Comparison of ENCODE assay signal across 8 cellular contexts in the genomic region with DNA sequence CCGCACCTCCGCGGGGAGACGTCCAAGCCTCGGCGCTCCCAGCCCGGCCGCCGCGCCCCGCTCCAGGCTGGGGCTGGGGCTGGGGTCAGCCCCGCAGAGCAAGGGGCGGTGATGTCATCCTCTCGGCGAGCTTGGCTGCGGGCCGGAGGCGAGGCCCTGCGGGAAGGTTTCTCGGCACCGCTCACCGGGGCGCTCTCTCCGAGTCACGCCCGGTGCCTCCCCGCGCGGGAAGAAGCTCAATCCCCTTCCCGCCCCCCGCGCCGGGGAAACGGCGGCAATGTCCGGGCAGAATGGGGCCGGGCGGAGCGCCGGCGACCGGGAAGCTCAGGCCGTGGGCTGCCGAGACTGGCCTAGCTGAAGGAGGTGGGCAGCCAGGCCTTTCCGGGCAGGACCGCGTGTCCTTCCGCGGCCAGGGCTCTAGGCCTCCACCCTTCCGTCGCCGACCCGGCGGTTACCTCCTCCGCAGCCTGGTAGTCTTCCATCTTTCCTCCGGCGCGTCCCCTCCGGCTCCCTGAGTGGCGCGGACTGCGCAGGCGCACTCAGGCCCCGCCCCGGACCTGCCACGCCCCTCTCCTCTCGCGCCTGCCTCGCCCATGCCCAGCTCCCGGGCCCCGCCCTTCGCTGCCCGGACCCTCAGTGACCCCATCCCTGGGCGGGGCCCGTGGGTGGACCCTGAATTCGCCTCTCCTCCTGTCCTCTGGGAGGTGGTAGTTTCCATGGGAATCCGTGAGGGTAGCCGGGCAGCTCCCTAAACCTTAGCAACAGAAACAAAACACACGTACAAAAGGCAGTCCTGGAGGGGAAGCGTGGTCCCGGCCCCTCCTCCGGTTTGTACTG. TPM values are rescaled to one million over a fixed set of nuclear protein-coding genes. Genes with fewer than 3 reads are reported as not detected.
DNase-seq lines count a peak whose midpoint lies in the region; ATAC-seq and TF ChIP-seq lines count a peak whose summit lies in the region.

TSS of gene DYNLT1 (minus strand) at position 517 of the 837 bp plus-strand sequence. CDS start at position 482, 35 bp downstream.

- CTCF ChIA-PET in T-cell (lab: Charles Lee) = interaction anchor here (0.6 to 2.4 kb wide), 6 partner anchors 9 to 615 kb away, joined by 4 to 13 read pairs (median 6); no protein-coding TSS in a partner anchor

- POLR2A ChIA-PET in T-cell (lab: Charles Lee) = interaction anchor here (0.5 to 4.2 kb wide), 18 partner anchors 9 to 407 kb away, joined by 3 to 47 read pairs (median 4); no protein-coding TSS in a partner anchor

- peaks cover 5 to 29% of the 10 kb centered on the region in 2 donors for H3K4me1 ChIP-seq in adrenal gland (replicated peaks in 1 of 2)
- H3K4me1 ChIP-seq in heart left ventricle = peaks cover 8 to 61% (median 39%) of the 10 kb centered on the region in 12 donors

- H3K9me3 ChIP-seq in adrenal gland (replicated peaks in 1 of 3) (no peaks in the 10 kb centered on the region), heart left ventricle (no peaks in the 10 kb centered on the region)

- H3K27ac Mint-ChIP-seq in T-cell = peak within 1 kb of the TSS; percentile 96 to 97
- H3K27ac Mint-ChIP-seq in type B pancreatic cell = peak within 1 kb of the TSS; percentile 98

- DNase-seq in GM12864 (ENCODE audit: low read depth) (no peak), NCI-H1105 treated with DMSO at 0.1 percent for 48 hours (lab: John Stamatoyannopoulos, UW) (peak; percentile 97), T-cell (peak; percentile 64 to 92 (median 80)), adrenal gland (peak; percentile 88 to 96 (median 92)), heart left ventricle (peak; percentile 93 to 97 (median 96)), posterior cingulate gyrus (peak; percentile 84 to 98 (median 89)), type B pancreatic cell (ENCODE audit: extremely low spot score, unreplicated experiment) (peak; percentile 97)

- 0% methylated on average over 5 to 82 of the region's 82 CpGs for whole genome bisulfite sequencing in adrenal gland, 4 donors
- WGBS in heart left ventricle, 4 donors = 0 to 1% (median 1%) methylated on average over 24 to 82 of the region's 82 CpGs

- peak; percentile 49 for ATAC-seq in HG02610 (IDR thresholded peaks at IDR 0.05; ENCODE audit: unreplicated experiment)
- peak; percentile 76 to 89 (median 85) for ATAC-seq in T-cell (replicated peaks in 1 of 4)
- ATAC-seq in heart left ventricle = peak; percentile 94 to 96 (median 96)

- H3K4me3 ChIP-seq in GM12864 (ENCODE audit: low read depth, low read length) (peak within 1 kb of the TSS; percentile 99), adrenal gland (peak within 1 kb of the TSS in 3 of 4 donors; percentile 81 to 96 (median 87)), heart left ventricle (peak within 1 kb of the TSS; percentile 72 to 99 (median 92))

- intact Hi-C loops in adrenal gland (cut with DNase I) (no loop called here), heart left ventricle (cut with DNase I) (loop anchor here in 3 of 10 donors (5.0 to 10.0 kb wide), 2 partner anchors 48 to 170 kb away; partner anchors contain the start of gene EZR (in 1 of the 3)), posterior cingulate gyrus (cut with DNase I) (no loop called here)

- H3K27me3 ChIP-seq in adrenal gland (no peaks in the 10 kb centered on the region), heart left ventricle (no peaks in the 10 kb centered on the region)

- peak; percentile 93 to 97 for TF ChIP-seq POLR2A in adrenal gland (IDR thresholded peaks at IDR 0.05)
- TF ChIP-seq POLR2A in heart left ventricle (IDR thresholded peaks at IDR 0.05) = peak; percentile 86 to 96

- H3K36me3 Mint-ChIP-seq in T-cell (peaks cover 14% of the 10 kb centered on the region), type B pancreatic cell (peaks cover 17% of the 10 kb centered on the region)

- TF ChIP-seq CTCF in GM12864 (IDR thresholded peaks at IDR 0.05; ENCODE audit: low read depth, low read length, missing control alignments) (no peak), adrenal gland (IDR thresholded peaks at IDR 0.05) (no peak), heart left ventricle (IDR thresholded peaks at IDR 0.05) (peak in 1 of 12 donors; percentile 13), type B pancreatic cell (conservative IDR thresholded peaks at IDR 0.05) (no peak)

- H3K4me1 Mint-ChIP-seq in T-cell = peaks cover 61 to 74% (median 67%) of the 10 kb centered on the region in 3 donors
- peaks cover 46% of the 10 kb centered on the region for H3K4me1 Mint-ChIP-seq in type B pancreatic cell (ENCODE audit: unreplicated experiment)

- H3K27ac ChIP-seq in adrenal gland (peak within 1 kb of the TSS; percentile 88 to 98 (median 96)), heart left ventricle (peak within 1 kb of the TSS; percentile 94 to 100 (median 98))

- H3K27me3 Mint-ChIP-seq in T-cell = no peaks in the 10 kb centered on the region
- no peaks in the 10 kb centered on the region for H3K27me3 Mint-ChIP-seq in type B pancreatic cell

- H3K9me3 Mint-ChIP-seq in T-cell (no peaks in the 10 kb centered on the region), type B pancreatic cell (no peaks in the 10 kb centered on the region)

- H3K4me3 Mint-ChIP-seq in T-cell = peak within 1 kb of the TSS; percentile 91 to 99 (median 95)
- H3K4me3 Mint-ChIP-seq in type B pancreatic cell = peak within 1 kb of the TSS; percentile 99

- H3K36me3 ChIP-seq in adrenal gland (replicated peaks in 1 of 2) (no peaks in the 10 kb centered on the region), heart left ventricle (peaks cover 0 to 16% (median 6%) of the 10 kb centered on the region in 9 donors)

RNA-seq across cellular contexts. Expression of gene DYNLT1, which starts in this region (rescaled TPM):
- 100 to 1,000 TPM in 1 of 5 donors, 10 to 100 TPM in 4; 50.8 to 128 (median 59.5) TPM for total RNA-seq in T-cell
- 100 to 1,000 TPM in 6 of 8 donors, 10 to 100 TPM in 2; 81.3 to 159 (median 126) TPM for total RNA-seq in adrenal gland
- polyA plus RNA-seq in adrenal gland = 100 to 1,000 TPM; 107 to 264 (median 128) TPM
- total RNA-seq in heart left ventricle = 100 to 1,000 TPM in 7 of 9 donors, 10 to 100 TPM in 2; 68.4 to 177 (median 121) TPM
- 100 to 1,000 TPM; 159 to 177 TPM for polyA plus RNA-seq in heart left ventricle
- 138 and 149 TPM in 2 replicates for total RNA-seq in type B pancreatic cell (ENCODE audit: low replicate concordance)
